Comparison of ENCODE assay signal across 16 cellular contexts in genomic region chr3:31442755-31443154, GRCh38.
"Had no signal": no experiment of that assay in that cellular context is flagged by ENCODE, and none has a peak within 500 bp of the region (broad histone marks: within the 10 kb centered on the region; RNA-seq: fewer than 3 reads in every experiment).

No MANE protein-coding gene starts in this region.

- H3K36me3 ChIP-seq: esophagus muscularis mucosa, heart right ventricle, left lung, right atrium auricular region, tibial artery had no signal

- H3K27ac ChIP-seq: esophagus muscularis mucosa, heart right ventricle, left lung, right atrium auricular region, tibial artery had no signal

- FAIRE-seq: bronchial epithelial cell, endothelial cell of umbilical vein had no signal

- H3K4me1 ChIP-seq: esophagus muscularis mucosa, heart right ventricle, left lung, right atrium auricular region had no signal

- H3K9me3 ChIP-seq: esophagus muscularis mucosa, right atrium auricular region, tibial artery had no signal

- ATAC-seq: heart right ventricle, left lung, WTC11 had no signal

- H3K4me3 ChIP-seq: esophagus muscularis mucosa, heart right ventricle, left lung, right atrium auricular region, tibial artery had no signal

- DNase-seq: activated CD4-positive, alpha-beta memory T cell treated with anti-CD3 and anti-CD28 coated beads for 36 hours; activated CD4-positive, alpha-beta T cell treated with anti-CD3 and anti-CD28 coated beads for 4 hours; activated T-cell treated with anti-CD3 and anti-CD28 coated beads for 4 hours; effector CD8-positive, alpha-beta T cell; heart right ventricle; left lung; midbrain; nucleus accumbens; stimulated activated CD4-positive, alpha-beta T cell treated with anti-CD3 and anti-CD28 coated beads, Interleukin-2, amount 100 ng/mL, for 24 hours; stimulated activated naive CD4-positive, alpha-beta T cell treated with Interleukin-2 at 50 U/mL for 16 hours; tibial artery had no signal

- H3K27me3 ChIP-seq: esophagus muscularis mucosa, heart right ventricle, left lung, right atrium auricular region, tibial artery had no signal
